13 cellular contexts compared by ENCODE assay signal in genomic region chr17:63420868-63421680, GRCh38.
"Had no signal": no experiment of that assay in that cellular context is flagged by ENCODE, and none has a peak within 500 bp of the region (broad histone marks: within the 10 kb centered on the region; RNA-seq: fewer than 3 reads in every experiment).

No MANE protein-coding gene starts in this region.

- H3K4me1 ChIP-seq: ascending aorta, parathyroid adenoma had no signal

- H3K4me3 ChIP-seq: ascending aorta, cardiac muscle cell, left ventricle myocardium inferior had no signal

- H3K9me3 Mint-ChIP-seq: activated CD4-positive, alpha-beta memory T cell treated with anti-CD3 and anti-CD28 coated beads, Interleukin-2, amount 10 ng/mL, durations not matched to agents 7 days and 5 days; stimulated activated naive CD8-positive, alpha-beta T cell treated with anti-CD3 and anti-CD28 coated beads, Interleukin-15, Interleukin-2, amounts not matched to agents 100 ng/mL and 50 ng/mL, for 24 hours had no signal

- H3K9me3 ChIP-seq: ascending aorta, left ventricle myocardium inferior had no signal

- ATAC-seq: SK-N-SH treated with all-trans-retinoic acid at 6 μM for 48 hours had no signal

- H3K4me3 Mint-ChIP-seq: stimulated activated naive CD8-positive, alpha-beta T cell treated with anti-CD3 and anti-CD28 coated beads, Interleukin-15, Interleukin-2, amounts not matched to agents 100 ng/mL and 50 ng/mL, for 24 hours had no signal

- H3K27ac ChIP-seq: ascending aorta, left ventricle myocardium inferior, parathyroid adenoma had no signal

- H3K27me3 ChIP-seq: ascending aorta, cardiac muscle cell had no signal

- DNase-seq: activated CD4-positive, alpha-beta memory T cell treated with anti-CD3 and anti-CD28 coated beads, Interleukin-2, amount 10 ng/mL, durations not matched to agents 7 days and 5 days; activated CD4-positive, CD25-positive, alpha-beta regulatory T cell; activated naive CD4-positive, alpha-beta T cell treated with anti-CD3 and anti-CD28 coated beads, Interleukin-2, amount 50 U/mL, for 16 hours; left ventricle myocardium inferior; mesenchymal stem cell; stimulated activated CD4-positive, alpha-beta T cell treated with anti-CD3 and anti-CD28 coated beads, Interleukin-4, amount 100 ng/mL, for 1 hour; stimulated activated CD8-positive, alpha-beta memory T cell treated with anti-CD3 and anti-CD28 coated beads, Interleukin-4, amount 100 ng/mL, for 48 hours; T-helper 2 cell had no signal

- H3K36me3 ChIP-seq: left ventricle myocardium inferior had no signal

- H3K27me3 Mint-ChIP-seq: activated CD4-positive, alpha-beta memory T cell treated with anti-CD3 and anti-CD28 coated beads, Interleukin-2, amount 10 ng/mL, durations not matched to agents 7 days and 5 days; stimulated activated naive CD8-positive, alpha-beta T cell treated with anti-CD3 and anti-CD28 coated beads, Interleukin-15, Interleukin-2, amounts not matched to agents 100 ng/mL and 50 ng/mL, for 24 hours had no signal
